ENCODE assay signal across 1 cellular context in genomic region chr2:231134910-231135650, GRCh38.
TF ChIP-seq lines count a peak whose summit lies in the region.

No MANE protein-coding gene starts in this region.

TF ChIP-seq in IMR-90, 13 proteins besides CTCF, POLR2A, EP300 and RAD21:
- TF ChIP-seq MXI1 (IDR thresholded peaks at IDR 0.05; ENCODE audit: borderline replicate concordance, low read depth, low read length) (no peak), CHD1 (IDR thresholded peaks at IDR 0.05; ENCODE audit: low read depth, low read length) (no peak), USF2 (IDR thresholded peaks at IDR 0.05; ENCODE audit: low read depth, low read length) (no peak), MAFK (IDR thresholded peaks at IDR 0.05; ENCODE audit: low read depth, low read length) (no peak), RFX5 (IDR thresholded peaks at IDR 0.05; ENCODE audit: low read depth, low read length) (no peak), FOS (IDR thresholded peaks at IDR 0.05; ENCODE audit: low read depth, low read length) (no peak), BHLHE40 (IDR thresholded peaks at IDR 0.05; ENCODE audit: low read depth, low read length) (no peak), ELK1 (IDR thresholded peaks at IDR 0.05; ENCODE audit: borderline replicate concordance, low read depth, low read length) (no peak), CEBPB (IDR thresholded peaks at IDR 0.05; ENCODE audit: low read depth, low read length) (no peak), RCOR1 (IDR thresholded peaks at IDR 0.05; ENCODE audit: insufficient replicate concordance, low read length) (no peak), MAZ (IDR thresholded peaks at IDR 0.05; ENCODE audit: borderline replicate concordance, low read depth, low read length) (no peak), NFE2L2 (IDR thresholded peaks at IDR 0.05; ENCODE audit: low read depth, low read length) (no peak), SMC3 (IDR thresholded peaks at IDR 0.05; ENCODE audit: low read depth, low read length) (no peak)
